ENCODE assay signal across 21 cellular contexts in the genomic region with DNA sequence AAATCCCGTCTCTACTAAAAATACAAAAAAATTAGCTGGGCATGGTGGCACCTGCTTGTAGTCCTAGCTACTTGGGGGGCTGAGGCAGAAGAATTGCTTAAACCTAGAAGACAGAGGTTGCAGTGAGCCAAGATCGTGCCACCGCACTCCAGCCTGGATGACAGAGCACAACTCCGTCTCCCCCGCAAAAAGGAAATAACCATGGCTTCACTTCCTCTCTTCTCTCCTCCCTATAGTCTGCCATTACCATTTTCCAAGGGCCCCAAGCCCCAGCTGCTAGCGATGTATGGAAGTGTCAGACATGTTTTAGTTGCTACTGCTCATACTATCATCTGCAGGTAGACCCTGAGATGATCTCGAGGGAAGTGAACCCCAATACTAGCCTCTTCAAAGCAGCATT.
"Had no signal": no experiment of that assay in that cellular context is flagged by ENCODE, and none has a peak within 500 bp of the region (broad histone marks: within the 10 kb centered on the region; RNA-seq: fewer than 3 reads in every experiment).

No MANE protein-coding gene starts in this region.

- DNase-seq: NCI-H1092 treated with DMSO at 0.1 percent for 48 hours, NCI-H1436 treated with DMSO at 0.1 percent for 48 hours, NCI-H1694, NCI-H187 treated with DMSO at 0.1 percent for 48 hours, NCI-H2029 treated with DMSO at 0.1 percent for 48 hours, NCI-H2171 treated with DMSO at 0.1 percent for 48 hours, NCI-H345, NCI-H446 treated with DMSO at 0.1 percent for 48 hours, NCI-H524, NCI-H526 treated with DMSO at 0.1 percent for 48 hours, NCI-H748 treated with DMSO at 0.1 percent for 48 hours, OCI-M1, PC-9, Peyer's patch, SHP77 treated with DMSO at 0.1 percent for 48 hours, SJCRH30, T-helper 1 cell, T-helper 17 cell had no signal

- ATAC-seq: K562, Right ventricle myocardium inferior, SK-N-SH treated with all-trans-retinoic acid at 6 μM for 48 hours, T-helper 17 cell had no signal
